9 cellular contexts compared by ENCODE assay signal in the genomic region with DNA sequence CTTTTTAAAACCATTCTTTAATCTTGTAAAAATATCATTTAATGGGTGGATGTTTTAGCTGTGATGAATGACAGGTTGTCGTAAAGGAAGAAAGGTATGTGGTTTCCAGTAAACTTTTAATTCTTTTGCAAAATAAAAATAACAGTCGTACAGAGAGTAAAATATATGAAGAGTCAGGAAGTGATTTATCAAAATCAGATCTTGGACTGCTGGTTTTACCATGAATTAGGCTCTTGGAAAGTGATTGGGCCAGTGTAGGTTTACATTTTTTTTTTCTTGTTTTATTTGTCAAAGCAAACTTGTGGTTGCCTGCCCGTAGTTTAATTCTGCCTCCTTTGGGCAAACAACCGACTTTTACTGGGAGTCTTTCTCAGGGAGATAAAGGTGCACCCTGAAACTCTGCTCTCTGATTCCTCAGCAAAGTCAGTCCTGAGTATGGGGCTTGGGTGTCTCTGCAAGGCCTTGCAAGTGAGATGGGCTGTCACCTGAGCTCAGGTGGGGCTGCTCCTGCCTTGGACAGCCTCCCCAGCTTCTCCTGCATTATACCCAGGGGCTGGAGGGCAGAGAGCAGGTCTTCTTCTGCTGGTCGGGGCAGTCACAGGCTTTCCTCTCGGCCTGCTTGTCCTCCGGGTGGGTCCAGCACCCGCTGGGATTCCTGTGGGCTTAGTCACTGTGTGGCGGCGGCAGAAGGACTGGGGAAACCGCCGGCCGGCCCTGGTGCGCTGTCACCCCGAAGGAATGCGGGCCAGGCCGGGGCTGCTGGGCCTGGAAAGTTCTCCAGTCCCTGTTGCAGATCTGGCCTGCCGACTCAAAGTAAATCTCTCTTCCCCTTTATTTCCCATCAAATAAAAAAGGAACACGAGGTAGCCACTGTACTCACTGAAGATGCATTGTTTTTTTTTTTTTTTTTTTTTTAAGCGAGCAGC.
DNase-seq lines count a peak whose midpoint lies in the region; ATAC-seq lines count a peak whose summit lies in the region.
"Had no signal": no experiment of that assay in that cellular context is flagged by ENCODE, and none has a peak within 500 bp of the region (broad histone marks: within the 10 kb centered on the region; RNA-seq: fewer than 3 reads in every experiment).

No MANE protein-coding gene starts in this region.

- WGBS in thymus, result 75% methylated on average over 20 of the region's 20 CpGs

- H3K36me3 ChIP-seq in thymus (ENCODE audit: control insufficient read depth, insufficient read depth), result no peaks in the 10 kb centered on the region

- H3K4me3 ChIP-seq in thymus (ENCODE audit: low read length), result no peak overlapping the region

- DNase-seq in HT1080 (ENCODE audit: low read depth), result peak; percentile 97
- DNase-seq in left kidney (ENCODE audit: low read depth, low spot score), result peak; percentile 88
- no peak for DNase-seq in KBM-7
- DNase-seq: NK-92 treated with Interleukin-12 subunit alpha and Interleukin-12 subunit beta, amount 100 ng/mL, for 24 hours had no signal

- no peaks in the 10 kb centered on the region for H3K9me3 ChIP-seq in thymus (ENCODE audit: control insufficient read depth)

- H3K4me1 ChIP-seq in thymus (ENCODE audit: control insufficient read depth, insufficient read depth, low read length), result peaks cover 21% of the 10 kb centered on the region

- no peaks in the 10 kb centered on the region for H3K27me3 ChIP-seq in thymus (ENCODE audit: control insufficient read depth, insufficient read depth)

- in situ Hi-C loops in KBM-7 (cut with MboI; ENCODE audit: low pct_unique_long_range_greater_than_20kb, low sequenced_read_pairs), result no loop called here

- ATAC-seq in HG03280 (IDR thresholded peaks at IDR 0.05; ENCODE audit: unreplicated experiment) (no peak), GM19023 (IDR thresholded peaks at IDR 0.05; ENCODE audit: unreplicated experiment) (no peak), GM21390 (IDR thresholded peaks at IDR 0.05; ENCODE audit: unreplicated experiment) (no peak)

- H3K27ac ChIP-seq in cingulate gyrus (ENCODE audit: low read depth, low read length) (peak overlapping the region; percentile 58), thymus (ENCODE audit: low read depth) (peak overlapping the region; percentile 72)
